Comparison of ENCODE assay signal across 8 cellular contexts in genomic region chr12:8031872-8032241, GRCh38. TPM values are rescaled to one million over a fixed set of nuclear protein-coding genes. Genes with fewer than 3 reads are reported as not detected.
DNase-seq lines count a peak whose midpoint lies in the region; ATAC-seq and TF ChIP-seq lines count a peak whose summit lies in the region.

No MANE protein-coding gene starts in this region.

- no peaks in the 10 kb centered on the region for H3K9me3 ChIP-seq in DND-41 (ENCODE audit: insufficient read depth, low read length, severe bottlenecking)
- H3K9me3 ChIP-seq in OCI-LY7 (ENCODE audit: low read length), result no peaks in the 10 kb centered on the region
- H3K9me3 ChIP-seq in endocrine pancreas (ENCODE audit: control insufficient read depth, low read length), result no peaks in the 10 kb centered on the region
- no peaks in the 10 kb centered on the region for H3K9me3 ChIP-seq in ovary

- no peaks in the 10 kb centered on the region for H3K9me2 ChIP-seq in OCI-LY7 (ENCODE audit: insufficient read depth, low read length)

- no peaks in the 10 kb centered on the region for H3K27me3 ChIP-seq in DND-41 (ENCODE audit: insufficient read depth, low read length, poor library complexity)
- H3K27me3 ChIP-seq in endocrine pancreas (ENCODE audit: control insufficient read depth, insufficient read depth, low read length), result no peaks in the 10 kb centered on the region
- H3K27me3 ChIP-seq in ovary, result no peaks in the 10 kb centered on the region

- TF ChIP-seq POLR2A in ovary (IDR thresholded peaks at IDR 0.05), result no peak

- peak overlapping the region; percentile 99 for H3K9ac ChIP-seq in DND-41 (ENCODE audit: low read depth, low read length)
- peak overlapping the region; percentile 78 for H3K9ac ChIP-seq in endocrine pancreas (ENCODE audit: control insufficient read depth, insufficient read depth, low read length)

- H2AFZ ChIP-seq in DND-41 (ENCODE audit: low read depth, low read length) (peak overlapping the region; percentile 74), OCI-LY7 (ENCODE audit: low read length) (peak overlapping the region; percentile 71)

- H3K27ac ChIP-seq in DND-41 (ENCODE audit: low read length) (peak overlapping the region; percentile 79), OCI-LY7 (ENCODE audit: low read depth, low read length, poor library complexity, severe bottlenecking) (no peak overlapping the region), ovary (peak overlapping the region in 1 of 2 donors; percentile 98)

- peak overlapping the region; percentile 18 to 96 for H3K4me3 ChIP-seq in DND-41 (ENCODE audit: low read depth in 1 of 2, low read length in 2 of 2)
- H3K4me3 ChIP-seq in OCI-LY7 (ENCODE audit: low read depth, low read length, poor library complexity, severe bottlenecking), result peak overlapping the region; percentile 87
- H3K4me3 ChIP-seq in endocrine pancreas (ENCODE audit: control insufficient read depth, insufficient read depth, low read length), result peak overlapping the region; percentile 94
- H3K4me3 ChIP-seq in ovary, result peak overlapping the region; percentile 69

- H3K79me2 ChIP-seq in DND-41 (ENCODE audit: insufficient read depth, low read length) (peaks cover 50% of the 10 kb centered on the region), OCI-LY7 (ENCODE audit: insufficient read depth, low read depth, low read length) (no peaks in the 10 kb centered on the region)

- WGBS in ovary, 3 donors, result 19 to 27% (median 25%) methylated on average over 5 of the region's 5 CpGs

- intact Hi-C loops in OCI-LY7 (cut with micrococcal nuclease; ENCODE audit: unreplicated experiment), result loop anchor here (10.0 kb wide), 1 partner anchor 387 kb away; no protein-coding TSS in a partner anchor
- intact Hi-C loops in ovary (cut with DNase I), result no loop called here

- H3K4me2 ChIP-seq in DND-41 (ENCODE audit: insufficient read depth, low read length), result peak overlapping the region; percentile 78
- H3K4me2 ChIP-seq in OCI-LY7 (ENCODE audit: low read length), result peak overlapping the region; percentile 93

- H3K4me1 ChIP-seq in DND-41 (ENCODE audit: insufficient read depth, low read length) (peaks cover 58% of the 10 kb centered on the region), OCI-LY7 (ENCODE audit: insufficient read depth, low read length, poor library complexity, severe bottlenecking) (peaks cover 32% of the 10 kb centered on the region), endocrine pancreas (ENCODE audit: control insufficient read depth, insufficient read depth, low read length) (peaks cover 8% of the 10 kb centered on the region), ovary (ENCODE audit: insufficient read depth) (peaks cover 8% of the 10 kb centered on the region)

- POLR2A ChIA-PET in OCI-LY7 (lab: Charles Lee), result interaction anchor here (0.7 to 1.0 kb wide), 3 partner anchors 13 to 98 kb away, joined by 3 to 7 read pairs (median 5); no protein-coding TSS in a partner anchor

- peaks cover 21% of the 10 kb centered on the region; the same call in 1 of the 2 replicates for H4K20me1 ChIP-seq in DND-41 (ENCODE audit: insufficient read depth, low read length)
- no peaks in the 10 kb centered on the region for H4K20me1 ChIP-seq in OCI-LY7 (ENCODE audit: insufficient read depth, low read length)

- no peak for TF ChIP-seq CTCF in DND-41 (IDR thresholded peaks at IDR 0.05; ENCODE audit: borderline replicate concordance, extremely low read depth, low read length, poor library complexity, severe bottlenecking)
- TF ChIP-seq CTCF in OCI-LY7 (conservative IDR thresholded peaks at IDR 0.05; ENCODE audit: low read length), result no peak
- TF ChIP-seq CTCF in ovary (IDR thresholded peaks at IDR 0.05), result no peak

- H3K36me3 ChIP-seq in DND-41 (ENCODE audit: insufficient read depth, low read length), result peaks cover 20% of the 10 kb centered on the region
- no peaks in the 10 kb centered on the region for H3K36me3 ChIP-seq in OCI-LY7 (ENCODE audit: insufficient read depth, low read length)
- no peaks in the 10 kb centered on the region for H3K36me3 ChIP-seq in endocrine pancreas (ENCODE audit: control insufficient read depth, insufficient read depth, low read length)
- no peaks in the 10 kb centered on the region for H3K36me3 ChIP-seq in ovary

- TF ChIP-seq EP300 in ovary (IDR thresholded peaks at IDR 0.05), result no peak

- CTCF ChIA-PET in OCI-LY7 (lab: Charles Lee; ENCODE audit: unreplicated experiment), result no interaction called here

- DNase-seq in DND-41, result no peak
- DNase-seq in OCI-LY7 (ENCODE audit: low spot score), result no peak
- no peak for DNase-seq in ovary
- DNase-seq in DMS 273 treated with DMSO at 0.1 percent for 48 hours (lab: John Stamatoyannopoulos, UW), result no peak
- no peak for DNase-seq in SIG-M5 (lab: John Stamatoyannopoulos, UW)
- DNase-seq in hippocampal formation (lab: John Stamatoyannopoulos, UW), result no peak

- no TSS peak for BruUV-seq in OCI-LY7 (replicated peaks; lab: Mats Ljungman, UMichigan)

- ATAC-seq in DND-41 (ENCODE audit: insufficient read depth, low read depth), result no peak
- ATAC-seq in HG02588 (IDR thresholded peaks at IDR 0.05; ENCODE audit: unreplicated experiment), result no peak

RNA-seq across cellular contexts. Expression of gene FOXJ2, which starts 0.7 kb away (rescaled TPM):
- 4.1 and 5.7 TPM in 2 replicates for total RNA-seq in OCI-LY7 (2014; rRNA removed; shearing (Covaris generic))
- total RNA-seq in OCI-LY7 (2022) (9.3 and 9.9 TPM in 2 replicates), ovary (10 to 100 TPM; 10.5 to 30.8 (median 28.3) TPM)
- 10 to 100 TPM; 16.8 to 32.1 TPM for polyA plus RNA-seq in ovary

RNA-seq across cellular contexts. Expression of gene C3AR1, which starts 34.3 kb away (rescaled TPM):
- not detected in 2 replicates for total RNA-seq in OCI-LY7 (2014; rRNA removed; shearing (Covaris generic))
- total RNA-seq in OCI-LY7 (2022), result not detected in 2 replicates
- 10 to 100 TPM in 2 of 7 donors, 1 to 10 TPM in 5; 2.5 to 17.6 (median 5.6) TPM for total RNA-seq in ovary
- polyA plus RNA-seq in ovary, result 10 to 100 TPM in 1 of 2 donors, 1 to 10 TPM in 1; 3.5 to 22.6 TPM

RNA-seq across cellular contexts. Expression of gene NECAP1, which starts 50.2 kb away (rescaled TPM):
- 34.7 and 35.6 TPM in 2 replicates for total RNA-seq in OCI-LY7 (2014; rRNA removed; shearing (Covaris generic))
- 27.1 and 29.0 TPM in 2 replicates for total RNA-seq in OCI-LY7 (2022)
- total RNA-seq in ovary, result 10 to 100 TPM; 25.0 to 40.7 (median 36.5) TPM
- polyA plus RNA-seq in ovary, result 10 to 100 TPM; 21.6 to 37.2 TPM
